In the genomic region with DNA sequence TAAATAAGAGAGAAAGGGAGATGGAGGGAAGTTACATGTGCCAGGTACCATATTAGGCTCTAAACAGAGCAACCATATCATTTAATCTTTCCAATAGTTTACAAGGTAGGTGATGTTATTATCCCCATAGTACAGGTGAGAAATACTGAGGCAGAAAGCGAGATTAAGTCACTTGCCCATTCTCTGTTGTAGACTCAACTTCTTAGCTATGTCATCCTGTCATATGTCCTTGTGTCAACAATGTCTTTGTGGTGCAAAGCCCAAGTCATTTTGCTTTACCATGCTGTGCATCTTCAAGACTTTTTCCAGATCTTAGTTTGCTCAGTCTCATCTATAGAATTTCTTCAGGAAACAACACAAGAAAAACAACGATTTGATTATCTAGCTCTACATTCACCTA, we compare ENCODE assay signal across 18 cellular contexts.
DNase-seq lines count a peak whose midpoint lies in the region; ATAC-seq, FAIRE-seq and TF ChIP-seq lines count a peak whose summit lies in the region.
"Had no signal": no experiment of that assay in that cellular context is flagged by ENCODE, and none has a peak within 500 bp of the region (broad histone marks: within the 10 kb centered on the region; RNA-seq: fewer than 3 reads in every experiment).

No MANE protein-coding gene starts in this region.

- H3K9me3 ChIP-seq in K562 (replicated peaks; ENCODE audit: control insufficient read depth, insufficient read depth, low read depth, low read length): no peaks in the 10 kb centered on the region
- H3K9me3 ChIP-seq: BLaER1 treated with 17β-estradiol and CSF1 and Interleukin-3, amounts not matched to agents 10 nM and 100 nM had no signal

- no peak overlapping the region for H3K27ac ChIP-seq in KMS-11
- H3K27ac ChIP-seq in K562 (ENCODE audit: extremely low read depth, low read depth, low read length): no peak overlapping the region
- H3K27ac ChIP-seq: BLaER1 treated with 17β-estradiol and CSF1 and Interleukin-3, amounts not matched to agents 10 nM and 100 nM had no signal

- no peaks in the 10 kb centered on the region for H3K36me3 ChIP-seq in KMS-11 (ENCODE audit: insufficient read depth)
- no peaks in the 10 kb centered on the region for H3K36me3 ChIP-seq in K562 (ENCODE audit: control insufficient read depth, insufficient read depth, low read length)
- H3K36me3 ChIP-seq: BLaER1 treated with 17β-estradiol and CSF1 and Interleukin-3, amounts not matched to agents 10 nM and 100 nM had no signal

- no peak for TF ChIP-seq RAD21 in K562 (CRISPR knock-in tag; conservative IDR thresholded peaks at IDR 0.05 in 1 of 2, IDR thresholded peaks at IDR 0.05 in 1 of 2)

- WGBS in K562 (ENCODE audit: insufficient coverage, low coverage, missing lambda C conversion rate): 3% methylated on average over 2 of the region's 2 CpGs

- peak; percentile 53 to 67 for ATAC-seq in activated T-cell treated with anti-CD3 and anti-CD28 coated beads, Interleukin-2, amount 50 U/mL, for 72 hours (replicated peaks in 1 of 2)
- ATAC-seq in K562: no peak
- ATAC-seq in HG03025 (IDR thresholded peaks at IDR 0.05; ENCODE audit: low FRiP score, unreplicated experiment): no peak
- ATAC-seq in HG03097 (IDR thresholded peaks at IDR 0.05; ENCODE audit: low FRiP score, unreplicated experiment): no peak
- ATAC-seq: CD8-positive, alpha-beta T cell; GM12878 had no signal

- TF ChIP-seq CTCF in KMS-11 (conservative IDR thresholded peaks at IDR 0.05; ENCODE audit: low read depth, low read length) (no peak), K562 (IDR thresholded peaks at IDR 0.05 in 2 of 3, conservative IDR thresholded peaks at IDR 0.05 in 1 of 3; ENCODE audit: insufficient read depth in 2 of 3, low read depth in 1 of 3, low read length in 3 of 3) (no peak)

- peaks cover 59% of the 10 kb centered on the region for H3K27me3 Mint-ChIP-seq in activated T-cell treated with anti-CD3 and anti-CD28 coated beads, Interleukin-2, amount 50 U/mL, for 72 hours (ENCODE audit: low read depth)

- POLR2A ChIA-PET in K562 (lab: Yijun Ruan, JAX): interaction anchor here (0.5 to 1.1 kb wide), 3 partner anchors 11 to 231 kb away, joined by 3 to 4 read pairs (median 3); no protein-coding TSS in a partner anchor

- H3K27me3 ChIP-seq in KMS-11 (ENCODE audit: insufficient read depth, low read depth): no peaks in the 10 kb centered on the region
- peaks cover under 1 to 22% of the 10 kb centered on the region in 2 experiments; a peak in 4 of 5 replicates for H3K27me3 ChIP-seq in K562 (ENCODE audit: control insufficient read depth in 2 of 2, insufficient read depth in 2 of 2, low read length in 2 of 2)
- H3K27me3 ChIP-seq: BLaER1 treated with 17β-estradiol and CSF1 and Interleukin-3, amounts not matched to agents 10 nM and 100 nM had no signal

- FAIRE-seq in K562 (lab: Jason Lieb, UNC): no peak
- FAIRE-seq: GM12878, GM19239, H1 had no signal

- H3K4me3 Mint-ChIP-seq in activated T-cell treated with anti-CD3 and anti-CD28 coated beads, Interleukin-2, amount 50 U/mL, for 72 hours: peak overlapping the region in 1 of 2 donors; percentile 35
- H3K4me3 Mint-ChIP-seq: B cell; CD8-positive, alpha-beta T cell; H9 had no signal

- CTCF ChIA-PET in K562 (lab: Yijun Ruan, JAX; ENCODE audit: low intra/inter-chr PET ratio): no interaction called here

- no peak overlapping the region for H3K4me3 ChIP-seq in KMS-11 (IDR thresholded peaks at IDR 0.05; ENCODE audit: insufficient read depth, low read depth, low read length)
- no peak overlapping the region for H3K4me3 ChIP-seq in K562
- H3K4me3 ChIP-seq: BLaER1 treated with 17β-estradiol and CSF1 and Interleukin-3, amounts not matched to agents 10 nM and 100 nM; GM12878 had no signal

- H3K4me1 ChIP-seq in KMS-11 (ENCODE audit: low read depth, poor library complexity, severe bottlenecking) (peaks cover 81% of the 10 kb centered on the region), K562 (replicated peaks in 1 of 2; ENCODE audit: control insufficient read depth in 2 of 2, insufficient read depth in 2 of 2, low read length in 2 of 2) (peaks cover 18 to 28% of the 10 kb centered on the region in 2 experiments)

- TF ChIP-seq POLR2A in K562 (conservative IDR thresholded peaks at IDR 0.05): no peak

- in situ Hi-C loops in K562 (cut with MboI): no loop called here

- intact Hi-C loops in K562 (cut with micrococcal nuclease): no loop called here

- TF ChIP-seq EP300 in K562 (IDR thresholded peaks at IDR 0.05; ENCODE audit: low read length): no peak

- H3K9ac ChIP-seq in KMS-11: no peak overlapping the region
- no peak overlapping the region for H3K9ac ChIP-seq in K562 (ENCODE audit: insufficient read depth in 1 of 2, low read depth in 2 of 2, low read length in 2 of 2)
- H3K9ac ChIP-seq: BLaER1 treated with 17β-estradiol and CSF1 and Interleukin-3, amounts not matched to agents 10 nM and 100 nM had no signal

- H3K79me2 ChIP-seq in KMS-11 (ENCODE audit: insufficient read depth, low read depth): no peaks in the 10 kb centered on the region; the same call in 1 of the 2 replicates
- no peaks in the 10 kb centered on the region for H3K79me2 ChIP-seq in K562 (ENCODE audit: control insufficient read depth, insufficient read depth, low read length)

- H3K4me2 ChIP-seq in KMS-11 (peak overlapping the region; percentile 2; the same call in 1 of the 2 replicates), K562 (ENCODE audit: insufficient read depth, low read length) (no peak overlapping the region)

- no peak overlapping the region for H2AFZ ChIP-seq in KMS-11 (ENCODE audit: low read depth)
- no peak overlapping the region for H2AFZ ChIP-seq in K562 (ENCODE audit: low read depth, low read length)

- BruUV-seq in K562 (replicated peaks; lab: Mats Ljungman, UMichigan): no TSS peak

- peaks cover 6% of the 10 kb centered on the region for H3K9me1 ChIP-seq in K562 (ENCODE audit: control insufficient read depth, insufficient read depth, low read length)

- H3K36me3 Mint-ChIP-seq in activated T-cell treated with anti-CD3 and anti-CD28 coated beads, Interleukin-2, amount 50 U/mL, for 72 hours (ENCODE audit: insufficient read depth in 2 of 2): no peaks in the 10 kb centered on the region
- H3K36me3 Mint-ChIP-seq: CD8-positive, alpha-beta T cell had no signal

- H4K20me1 ChIP-seq in KMS-11 (ENCODE audit: insufficient read depth) (no peaks in the 10 kb centered on the region), K562 (replicated peaks; ENCODE audit: control insufficient read depth, insufficient read depth, low read length) (peaks cover 4% of the 10 kb centered on the region; the same call in 1 of the 2 replicates)
- H4K20me1 ChIP-seq: BLaER1 treated with 17β-estradiol and CSF1 and Interleukin-3, amounts not matched to agents 10 nM and 100 nM had no signal

- H3K9me3 Mint-ChIP-seq in activated T-cell treated with anti-CD3 and anti-CD28 coated beads, Interleukin-2, amount 50 U/mL, for 72 hours: peaks cover 0 to 2% of the 10 kb centered on the region in 2 donors
- H3K9me3 Mint-ChIP-seq: CD8-positive, alpha-beta T cell; H9 had no signal

- DNase-seq in activated T-cell treated with anti-CD3 and anti-CD28 coated beads, Interleukin-2, amount 50 U/mL, for 72 hours: peak in 1 of 2 donors; percentile 23
- DNase-seq in activated T-cell treated with anti-CD3 and anti-CD28 coated beads for 4 hours (no peak), K562 (ENCODE audit: extremely low read depth in 1 of 4, low spot score in 3 of 4) (no peak), DMS79 treated with DMSO at 0.1 percent for 48 hours (lab: John Stamatoyannopoulos, UW) (no peak)
- DNase-seq: 8988T; Calu3; CD8-positive, alpha-beta T cell; DND-41; EL; H9 had no signal

- H3K4me1 Mint-ChIP-seq in activated T-cell treated with anti-CD3 and anti-CD28 coated beads, Interleukin-2, amount 50 U/mL, for 72 hours (ENCODE audit: low read depth): peaks cover 41% of the 10 kb centered on the region

- H3K27ac Mint-ChIP-seq in activated T-cell treated with anti-CD3 and anti-CD28 coated beads, Interleukin-2, amount 50 U/mL, for 72 hours: peak overlapping the region; percentile 44
- H3K27ac Mint-ChIP-seq: B cell; CD8-positive, alpha-beta T cell; H9 had no signal

TF ChIP-seq in K562, 482 proteins besides CTCF, POLR2A, EP300 and RAD21:
- TF ChIP-seq PHTF2 (CRISPR knock-in tag; IDR thresholded peaks at IDR 0.05) (no peak), SRSF9 (IDR thresholded peaks at IDR 0.05; ENCODE audit: borderline replicate concordance, low read depth, low read length) (no peak), TAF1 (IDR thresholded peaks at IDR 0.05; ENCODE audit: control insufficient read depth, extremely low read depth, insufficient read depth, low read length, severe bottlenecking) (no peak), SRSF1 (IDR thresholded peaks at IDR 0.05; ENCODE audit: low read depth, low read length) (no peak), ZNF282 (CRISPR knock-in tag; IDR thresholded peaks at IDR 0.05) (no peak), ZKSCAN1 (IDR thresholded peaks at IDR 0.05; ENCODE audit: low read depth, low read length) (no peak), RBBP5 (IDR thresholded peaks at IDR 0.05; ENCODE audit: borderline replicate concordance, insufficient read depth, low read length, poor library complexity, severe bottlenecking) (no peak), SMAD2 (IDR thresholded peaks at IDR 0.05; ENCODE audit: low read depth, low read length) (no peak), RBM25 (IDR thresholded peaks at IDR 0.05; ENCODE audit: low read depth, low read length, severe bottlenecking) (peak; percentile 80), FOXA3 (CRISPR knock-in tag; conservative IDR thresholded peaks at IDR 0.05 in 1 of 2, IDR thresholded peaks at IDR 0.05 in 1 of 2) (peak in 1 of 2 experiments; percentile 44; a peak in 1 of 4 replicates)
- TF ChIP-seq, protein P1, sequence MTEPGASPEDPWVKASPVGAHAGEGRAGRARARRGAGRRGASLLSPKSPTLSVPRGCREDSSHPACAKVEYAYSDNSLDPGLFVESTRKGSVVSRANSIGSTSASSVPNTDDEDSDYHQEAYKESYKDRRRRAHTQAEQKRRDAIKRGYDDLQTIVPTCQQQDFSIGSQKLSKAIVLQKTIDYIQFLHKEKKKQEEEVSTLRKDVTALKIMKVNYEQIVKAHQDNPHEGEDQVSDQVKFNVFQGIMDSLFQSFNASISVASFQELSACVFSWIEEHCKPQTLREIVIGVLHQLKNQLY (CRISPR knock-in tag; conservative IDR thresholded peaks at IDR 0.05): no peak

Comparison
In these comparisons a context has a peak if more than half of its experiments do, and no peak if none do; other contexts are left out.
1. ATAC-seq: peak in activated T-cell treated with anti-CD3 and anti-CD28 coated beads, Interleukin-2, amount 50 U/mL, for 72 hours (2 of 2); none in K562 (single experiment), HG03025 (single experiment) and HG03097 (single experiment).